In the genomic region with DNA sequence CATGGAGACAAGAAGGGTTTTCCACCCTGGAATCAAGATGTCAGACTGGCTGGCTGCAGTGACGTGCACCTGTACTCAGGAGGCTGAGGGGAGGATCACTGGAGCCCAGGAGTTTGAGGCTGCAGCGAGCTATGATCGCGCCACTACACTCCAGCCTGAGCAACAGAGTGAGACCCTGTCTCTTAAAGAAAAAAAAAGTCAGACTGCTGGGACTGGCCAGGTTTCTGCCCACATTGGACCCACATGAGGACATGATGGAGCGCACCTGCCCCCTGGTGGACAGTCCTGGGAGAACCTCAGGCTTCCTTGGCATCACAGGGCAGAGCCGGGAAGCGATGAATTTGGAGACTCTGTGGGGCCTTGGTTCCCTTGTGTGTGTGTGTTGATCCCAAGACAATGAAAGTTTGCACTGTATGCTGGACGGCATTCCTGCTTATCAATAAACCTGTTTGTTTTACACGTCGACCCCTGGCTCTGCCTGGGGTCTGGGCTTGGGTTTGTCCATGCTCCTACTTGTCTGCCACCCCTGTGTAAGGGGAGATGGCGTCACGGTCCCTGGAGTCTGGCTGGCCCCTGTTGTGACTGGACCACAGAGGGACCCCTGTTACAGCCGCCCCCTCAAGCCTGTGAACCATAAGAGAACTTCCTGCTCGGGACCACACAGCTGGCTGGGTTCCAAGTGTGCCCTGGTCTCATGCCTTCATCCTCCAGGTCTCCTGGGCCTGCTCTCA, we compare ENCODE assay signal across 8 cellular contexts. TPM values are rescaled to one million over a fixed set of nuclear protein-coding genes. Genes with fewer than 3 reads are reported as not detected.
A peak's percentile ranks its signal among the peaks of the same experiment; 100 is the strongest.
DNase-seq lines count a peak whose midpoint lies in the region; ATAC-seq and TF ChIP-seq lines count a peak whose summit lies in the region.

No MANE protein-coding gene starts in this region.

- POLR2A ChIA-PET in PC-9 (lab: Charles Lee; ENCODE audit: unreplicated experiment): no interaction called here

- peak overlapping the region; percentile 21 for H3K4me3 Mint-ChIP-seq in natural killer cell
- H3K4me3 Mint-ChIP-seq in stimulated activated memory B cell treated with anti-CD40 and anti-IgM and Interleukin-4, amounts not matched to agents 10 μg/mL and 1 μg/mL and 100 μg/mL, for 72 hours: no peak overlapping the region

- peaks cover 27 to 52% of the 10 kb centered on the region in 2 donors for H3K4me1 Mint-ChIP-seq in natural killer cell
- peaks cover 72% of the 10 kb centered on the region for H3K4me1 Mint-ChIP-seq in stimulated activated memory B cell treated with anti-CD40 and anti-IgM and Interleukin-4, amounts not matched to agents 10 μg/mL and 1 μg/mL and 100 μg/mL, for 72 hours

- no peaks in the 10 kb centered on the region for H3K9me3 Mint-ChIP-seq in natural killer cell
- no peaks in the 10 kb centered on the region for H3K9me3 Mint-ChIP-seq in stimulated activated memory B cell treated with anti-CD40 and anti-IgM and Interleukin-4, amounts not matched to agents 10 μg/mL and 1 μg/mL and 100 μg/mL, for 72 hours

- peak; percentile 88 for ATAC-seq in esophagus mucosa
- ATAC-seq in natural killer cell: peak; percentile 85 to 88 (median 87)
- peak; percentile 69 for ATAC-seq in stimulated activated memory B cell treated with anti-CD40 and anti-IgM and Interleukin-4, amounts not matched to agents 10 μg/mL and 1 μg/mL and 100 μg/mL, for 72 hours
- no peak for ATAC-seq in GM21367 (IDR thresholded peaks at IDR 0.05; ENCODE audit: unreplicated experiment)

- no peaks in the 10 kb centered on the region for H3K36me3 Mint-ChIP-seq in natural killer cell
- peaks cover 47% of the 10 kb centered on the region for H3K36me3 Mint-ChIP-seq in stimulated activated memory B cell treated with anti-CD40 and anti-IgM and Interleukin-4, amounts not matched to agents 10 μg/mL and 1 μg/mL and 100 μg/mL, for 72 hours

- TF ChIP-seq CTCF in PC-9 (conservative IDR thresholded peaks at IDR 0.05) (peak; percentile 89), natural killer cell (IDR thresholded peaks at IDR 0.05) (peak; percentile 90)

- H3K27me3 ChIP-seq in PC-9 (ENCODE audit: insufficient read depth, low read depth): no peaks in the 10 kb centered on the region

- no peak overlapping the region for H3K4me2 ChIP-seq in PC-9

- no peak overlapping the region for H2AFZ ChIP-seq in PC-9

- H4K20me1 ChIP-seq in PC-9 (ENCODE audit: insufficient read depth): no peaks in the 10 kb centered on the region

- no peaks in the 10 kb centered on the region for H3K4me1 ChIP-seq in PC-9 (replicated peaks; ENCODE audit: insufficient read depth)

- H3K27me3 Mint-ChIP-seq in natural killer cell (ENCODE audit: low read depth in 2 of 2): no peaks in the 10 kb centered on the region
- H3K27me3 Mint-ChIP-seq in stimulated activated memory B cell treated with anti-CD40 and anti-IgM and Interleukin-4, amounts not matched to agents 10 μg/mL and 1 μg/mL and 100 μg/mL, for 72 hours: no peaks in the 10 kb centered on the region

- DNase-seq in GM04504 (ENCODE audit: low read depth) (peak; percentile 52), HUDEP-2 (lab: John Stamatoyannopoulos, UW; ENCODE audit: unreplicated experiment in 76 of 76) (peak in 67 of 76 experiments; percentile 19 to 87 (median 63)), PC-9 (peak in 1 of 2 experiments; percentile 80), natural killer cell (peak; percentile 89)
- DNase-seq in activated T-cell treated with anti-CD3 and anti-CD28 coated beads, Interleukin-2, amount 50 U/mL, for 1 hour: peak; percentile 91

- intact Hi-C loops in PC-9 (cut with micrococcal nuclease; ENCODE audit: unreplicated experiment) (loop anchor here (1.0 to 10.0 kb wide), 2 partner anchors 84 to 374 kb away; no protein-coding TSS in a partner anchor), natural killer cell (cut with micrococcal nuclease) (loop anchor here (1.0 kb wide), 1 partner anchor 85 kb away; no protein-coding TSS in a partner anchor)

- H3F3A ChIP-seq in PC-9 (ENCODE audit: insufficient read depth, low read depth): no peaks in the 10 kb centered on the region

- CTCF ChIA-PET in PC-9 (lab: Charles Lee): interaction anchor here (0.6 to 0.7 kb wide), 2 partner anchors 19 to 104 kb away, joined by 3 read pairs; no protein-coding TSS in a partner anchor

- H3K27ac Mint-ChIP-seq in natural killer cell: peak overlapping the region; percentile 79 to 88
- H3K27ac Mint-ChIP-seq in stimulated activated memory B cell treated with anti-CD40 and anti-IgM and Interleukin-4, amounts not matched to agents 10 μg/mL and 1 μg/mL and 100 μg/mL, for 72 hours: peak overlapping the region; percentile 81

- H3K4me3 ChIP-seq in PC-9: no peak overlapping the region

- H3K79me2 ChIP-seq in PC-9 (ENCODE audit: low read depth): no peaks in the 10 kb centered on the region

- BruUV-seq in PC-9 (replicated peaks; lab: Mats Ljungman, UMichigan): no TSS peak

- H3K9me2 ChIP-seq in PC-9 (ENCODE audit: insufficient read depth): no peaks in the 10 kb centered on the region

- H3K36me3 ChIP-seq in PC-9 (ENCODE audit: low read depth): no peaks in the 10 kb centered on the region

- no peaks in the 10 kb centered on the region for H3K9me3 ChIP-seq in PC-9 (ENCODE audit: insufficient read depth, low read depth)

- no peak overlapping the region for H3K27ac ChIP-seq in PC-9

RNA-seq across cellular contexts. Expression of a gene that starts 20.9 kb away (rescaled TPM):
- total RNA-seq in PC-9 (2021) (31.1 and 36.2 TPM in 2 replicates), esophagus mucosa (69.4 TPM), natural killer cell (10 to 100 TPM; 66.3 to 94.0 (median 81.7) TPM)

RNA-seq across cellular contexts. Expression of a gene that starts 42.1 kb away (rescaled TPM):
- total RNA-seq in PC-9 (2021) (2.7 and 3.3 TPM in 2 replicates), esophagus mucosa (4.1 TPM), natural killer cell (100 to 1,000 TPM; 152 to 173 (median 172) TPM)

Comparison
In these comparisons a context has a peak if more than half of its experiments do, and no peak if none do; other contexts are left out.
1. RNA of a gene that starts 42.1 kb away (total RNA-seq): 152 to 173 TPM in natural killer cell; 4.1 TPM in esophagus mucosa (single experiment) and 2.7 to 3.3 TPM in PC-9; every median in the first group is over 10 times any median in the second.